12 cellular contexts compared by ENCODE assay signal in genomic region chr6:20669571-20670314, GRCh38.
DNase-seq lines count a peak whose midpoint lies in the region; ATAC-seq and TF ChIP-seq lines count a peak whose summit lies in the region.
"Had no signal": no experiment of that assay in that cellular context is flagged by ENCODE, and none has a peak within 500 bp of the region (broad histone marks: within the 10 kb centered on the region; RNA-seq: fewer than 3 reads in every experiment).

No MANE protein-coding gene starts in this region.

- no peak for TF ChIP-seq POLR2A in uterus (IDR thresholded peaks at IDR 0.05)

- no peak for DNase-seq in GM23338 (ENCODE audit: low spot score)
- DNase-seq in fibroblast of the aortic adventitia (ENCODE audit: low read depth) = peak; percentile 52
- DNase-seq in SK-N-DZ (ENCODE audit: low spot score) = no peak
- DNase-seq in T-helper 9 cell = no peak
- no peak for DNase-seq in uterus
- no peak for DNase-seq in inferior parietal cortex (ENCODE audit: extremely low spot score)
- DNase-seq: naive B cell, NCI-H1417, trophoblast cell had no signal

- H3K4me3 ChIP-seq in GM23338 = no peak overlapping the region
- H3K4me3 ChIP-seq in fibroblast of the aortic adventitia (ENCODE audit: low read depth, low read length) = no peak overlapping the region
- no peak overlapping the region for H3K4me3 ChIP-seq in uterus

- H3K27me3 Mint-ChIP-seq in GM23338 (ENCODE audit: insufficient read depth, low read depth, poor library complexity) = no peaks in the 10 kb centered on the region
- H3K27me3 Mint-ChIP-seq: naive B cell had no signal

- no peaks in the 10 kb centered on the region for H3K36me3 Mint-ChIP-seq in GM23338 (ENCODE audit: low read depth)
- H3K36me3 Mint-ChIP-seq: naive B cell had no signal

- no peaks in the 10 kb centered on the region for H3F3A ChIP-seq in GM23338 (replicated peaks; ENCODE audit: low read depth)

- H3K27ac ChIP-seq in GM23338 (ENCODE audit: low read depth) (0 out of 2 replicates have a peak overlapping the region, but pooled peaks have one; percentile 24), uterus (no peak overlapping the region)

- no peak overlapping the region for H2AFZ ChIP-seq in GM23338

- H3K4me2 ChIP-seq in GM23338 = no peak overlapping the region

- TF ChIP-seq CTCF in GM23338 (conservative IDR thresholded peaks at IDR 0.05; ENCODE audit: low read depth in 2 of 2) (no peak), fibroblast of the aortic adventitia (IDR thresholded peaks at IDR 0.05; ENCODE audit: insufficient read depth, low read length) (no peak), uterus (IDR thresholded peaks at IDR 0.05) (no peak)

- H3K27ac Mint-ChIP-seq in GM23338 = 0 out of 2 replicates have a peak overlapping the region, but pooled peaks have one; percentile 28

- no peak overlapping the region for H3K4me3 Mint-ChIP-seq in GM23338

- no peaks in the 10 kb centered on the region; the same call in 1 of the 2 replicates for H3K9me2 ChIP-seq in GM23338 (ENCODE audit: insufficient read depth)

- intact Hi-C loops in uterus (cut with DNase I; ENCODE audit: low total_unique reads) = no loop called here

- H3K4me1 ChIP-seq in GM23338 (ENCODE audit: insufficient read depth) (peaks cover 18% of the 10 kb centered on the region), uterus (no peaks in the 10 kb centered on the region)

- H3K27me3 ChIP-seq in GM23338 (ENCODE audit: insufficient read depth) (no peaks in the 10 kb centered on the region), uterus (no peaks in the 10 kb centered on the region)

- ATAC-seq in GM18909 (IDR thresholded peaks at IDR 0.05; ENCODE audit: poor library complexity, unreplicated experiment) (peak; percentile 91), GM23338 (no peak), HG03457 (IDR thresholded peaks at IDR 0.05; ENCODE audit: unreplicated experiment) (peak; percentile 91)
- ATAC-seq: Right ventricle myocardium inferior had no signal

- H3K9me3 ChIP-seq in uterus = no peaks in the 10 kb centered on the region

- no peaks in the 10 kb centered on the region for H3K36me3 ChIP-seq in GM23338 (ENCODE audit: insufficient read depth)
- no peaks in the 10 kb centered on the region for H3K36me3 ChIP-seq in uterus

- H3K4me1 Mint-ChIP-seq in GM23338 = peaks cover 19% of the 10 kb centered on the region; the same call in 2 of the 3 replicates

- peaks cover 4% of the 10 kb centered on the region for H3K79me2 ChIP-seq in GM23338 (replicated peaks; ENCODE audit: insufficient read depth)

- H4K20me1 ChIP-seq in GM23338 (replicated peaks; ENCODE audit: insufficient read depth) = no peaks in the 10 kb centered on the region

- no peaks in the 10 kb centered on the region for H3K9me3 Mint-ChIP-seq in GM23338
- H3K9me3 Mint-ChIP-seq: naive B cell had no signal

TF ChIP-seq in GM23338, 12 proteins besides CTCF, POLR2A, EP300 and RAD21:
- TF ChIP-seq POLR2AphosphoS5 (IDR thresholded peaks at IDR 0.05; ENCODE audit: low read depth) (no peak), EZH2 (IDR thresholded peaks at IDR 0.05; ENCODE audit: low read depth, unreplicated experiment) (no peak), CREB1 (CRISPR knock-in tag; IDR thresholded peaks at IDR 0.05; ENCODE audit: low read depth) (no peak), ZNF331 (CRISPR knock-in tag; IDR thresholded peaks at IDR 0.05; ENCODE audit: low read depth) (no peak), NANOG (IDR thresholded peaks at IDR 0.05; ENCODE audit: borderline replicate concordance) (no peak), JUNB (IDR thresholded peaks at IDR 0.05; ENCODE audit: unreplicated experiment) (no peak), ZNF462 (CRISPR knock-in tag; IDR thresholded peaks at IDR 0.05) (no peak)
